8 cellular contexts compared by ENCODE assay signal in genomic region chr6:1315560-1316386, GRCh38. TPM values are rescaled to one million over a fixed set of nuclear protein-coding genes. Genes with fewer than 3 reads are reported as not detected.
DNase-seq lines count a peak whose midpoint lies in the region; ATAC-seq and TF ChIP-seq lines count a peak whose summit lies in the region.
"Had no signal": no experiment of that assay in that cellular context is flagged by ENCODE, and none has a peak within 500 bp of the region (broad histone marks: within the 10 kb centered on the region; RNA-seq: fewer than 3 reads in every experiment).

No MANE protein-coding gene starts in this region.

- H3K4me2 ChIP-seq in hepatocyte = peak overlapping the region; percentile 87
- peak overlapping the region; percentile 91 for H3K4me2 ChIP-seq in smooth muscle cell

- CTCF ChIA-PET in WTC11 (lab: Charles Lee) = interaction anchor here (0.5 to 1.6 kb wide), 13 partner anchors 12 to 941 kb away, joined by 3 to 12 read pairs (median 3); no protein-coding TSS in a partner anchor
- CTCF ChIA-PET in RWPE1 (lab: Yijun Ruan, JAX) = interaction anchor here (1.0 to 2.4 kb wide), 3 partner anchors 9 to 20 kb away, joined by 3 to 7 read pairs (median 3); no protein-coding TSS in a partner anchor

- no peaks in the 10 kb centered on the region for H3K9me2 ChIP-seq in hepatocyte (replicated peaks; ENCODE audit: insufficient read depth)

- peaks cover 32% of the 10 kb centered on the region for H3K27me3 ChIP-seq in hepatocyte
- H3K27me3 ChIP-seq in smooth muscle cell (ENCODE audit: low read depth) = peaks cover 34% of the 10 kb centered on the region
- peaks cover 11% of the 10 kb centered on the region for H3K27me3 ChIP-seq in effector memory CD4-positive, alpha-beta T cell (replicated peaks; ENCODE audit: control insufficient read depth, insufficient read depth, low read length, poor library complexity, severe bottlenecking)

- peaks cover 16% of the 10 kb centered on the region for H3K79me2 ChIP-seq in hepatocyte
- H3K79me2 ChIP-seq in smooth muscle cell (ENCODE audit: low read depth) = peaks cover 8% of the 10 kb centered on the region

- no peak overlapping the region for H3K9ac ChIP-seq in smooth muscle cell (ENCODE audit: low read depth)

- H4K20me1 ChIP-seq in hepatocyte (ENCODE audit: insufficient read depth, poor library complexity, severe bottlenecking) = no peaks in the 10 kb centered on the region
- H4K20me1 ChIP-seq in smooth muscle cell (ENCODE audit: low read depth) = no peaks in the 10 kb centered on the region

- ATAC-seq in WTC11 = no peak

- H3K4me1 Mint-ChIP-seq in WTC11 = peaks cover 30% of the 10 kb centered on the region

- WGBS in hepatocyte (ENCODE audit: low lambda C conversion rate, missing lambda C conversion rate) = 58% methylated on average over 11 of the region's 11 CpGs
- WGBS in smooth muscle cell (ENCODE audit: low lambda C conversion rate) = 60% methylated on average over 11 of the region's 11 CpGs

- DNase-seq in GM20000 (ENCODE audit: low spot score) (peak; percentile 49), WTC11 (ENCODE audit: low spot score) (no peak), hepatocyte (ENCODE audit: low spot score) (no peak), smooth muscle cell (lab: John Stamatoyannopoulos, UW; ENCODE audit: unreplicated experiment) (no peak), RWPE1 (ENCODE audit: low spot score) (no peak), mucosa of gallbladder (ENCODE audit: low spot score) (no peak)
- DNase-seq in effector memory CD4-positive, alpha-beta T cell = no peak
- DNase-seq: NCI-H1048 had no signal

- TF ChIP-seq CTCF in GM20000 (IDR thresholded peaks at IDR 0.05; ENCODE audit: extremely low read depth, missing control alignments) (no peak), WTC11 (IDR thresholded peaks at IDR 0.05) (no peak), hepatocyte (IDR thresholded peaks at IDR 0.05; ENCODE audit: poor library complexity) (no peak), smooth muscle cell (IDR thresholded peaks at IDR 0.05; ENCODE audit: borderline replicate concordance, insufficient read depth, poor library complexity, severe bottlenecking) (no peak), RWPE1 (conservative IDR thresholded peaks at IDR 0.05; ENCODE audit: low read depth) (no peak)

- H3K4me3 ChIP-seq in hepatocyte (peak overlapping the region; percentile 55), smooth muscle cell (peak overlapping the region; percentile 58)
- no peak overlapping the region for H3K4me3 ChIP-seq in effector memory CD4-positive, alpha-beta T cell (ENCODE audit: insufficient read depth, low read depth, low read length, poor library complexity, severe bottlenecking)

- POLR2A ChIA-PET in WTC11 (lab: Charles Lee) = interaction anchor here (0.5 to 1.2 kb wide), 4 partner anchors 17 to 310 kb away, joined by 3 to 4 read pairs (median 4); no protein-coding TSS in a partner anchor
- POLR2A ChIA-PET in RWPE1 (lab: Yijun Ruan, JAX; ENCODE audit: low non-redundant PET) = interaction anchor here (0.6 kb wide), 1 partner anchor 403 kb away, joined by 3 read pairs; no protein-coding TSS in a partner anchor

- H3K36me3 ChIP-seq in hepatocyte (replicated peaks; ENCODE audit: insufficient read depth, low read depth) = no peaks in the 10 kb centered on the region
- no peaks in the 10 kb centered on the region for H3K36me3 ChIP-seq in smooth muscle cell (ENCODE audit: low read depth)
- H3K36me3 ChIP-seq in effector memory CD4-positive, alpha-beta T cell (ENCODE audit: control insufficient read depth, insufficient read depth, low read length) = no peaks in the 10 kb centered on the region

- H3K9me3 ChIP-seq in hepatocyte (ENCODE audit: low read depth) (no peaks in the 10 kb centered on the region), smooth muscle cell (replicated peaks; ENCODE audit: low read depth) (no peaks in the 10 kb centered on the region)
- H3K9me3 ChIP-seq in effector memory CD4-positive, alpha-beta T cell (ENCODE audit: control insufficient read depth, low read length) = no peaks in the 10 kb centered on the region

- peaks cover 2% of the 10 kb centered on the region; the same call in 1 of the 2 replicates for H3K36me3 Mint-ChIP-seq in WTC11

- H3K4me1 ChIP-seq in hepatocyte (ENCODE audit: insufficient read depth) (peaks cover 6% of the 10 kb centered on the region), smooth muscle cell (ENCODE audit: low read depth) (no peaks in the 10 kb centered on the region)
- peaks cover 5% of the 10 kb centered on the region for H3K4me1 ChIP-seq in effector memory CD4-positive, alpha-beta T cell (ENCODE audit: control insufficient read depth, insufficient read depth, low read length, poor library complexity, severe bottlenecking)

- peak overlapping the region; percentile 56 for H3K4me3 Mint-ChIP-seq in WTC11

- no peak overlapping the region for H3K27ac Mint-ChIP-seq in WTC11

- H3K27ac ChIP-seq in hepatocyte = peak overlapping the region; percentile 31
- H3K27ac ChIP-seq in smooth muscle cell (ENCODE audit: low read depth) = no peak overlapping the region
- no peak overlapping the region for H3K27ac ChIP-seq in effector memory CD4-positive, alpha-beta T cell (ENCODE audit: insufficient read depth, low read length, poor library complexity, severe bottlenecking)
- no peak overlapping the region; the same call in 1 of the 2 replicates for H3K27ac ChIP-seq in RWPE1

- H3K9me3 Mint-ChIP-seq in WTC11 = no peaks in the 10 kb centered on the region

- no peaks in the 10 kb centered on the region for H3F3A ChIP-seq in smooth muscle cell (ENCODE audit: low read depth)

- no peak overlapping the region for H2AFZ ChIP-seq in hepatocyte
- H2AFZ ChIP-seq in smooth muscle cell (ENCODE audit: low read depth) = no peak overlapping the region

- peaks cover 68% of the 10 kb centered on the region for H3K27me3 Mint-ChIP-seq in WTC11 (ENCODE audit: low read depth)

TF ChIP-seq in WTC11, 78 proteins besides CTCF, POLR2A, EP300 and RAD21:
- TF ChIP-seq TEAD4 (CRISPR knock-in tag; IDR thresholded peaks at IDR 0.05) (no peak), GABPB1 (CRISPR knock-in tag; IDR thresholded peaks at IDR 0.05) (no peak), USF1 (CRISPR knock-in tag; IDR thresholded peaks at IDR 0.05) (no peak), NR3C1 (CRISPR knock-in tag; conservative IDR thresholded peaks at IDR 0.05; ENCODE audit: low read depth) (no peak), ZNF263 (CRISPR knock-in tag; IDR thresholded peaks at IDR 0.05; ENCODE audit: low read depth) (no peak), USF2 (CRISPR knock-in tag; IDR thresholded peaks at IDR 0.05) (no peak), ZNF219 (CRISPR knock-in tag; IDR thresholded peaks at IDR 0.05; ENCODE audit: borderline replicate concordance) (no peak), ETV6 (CRISPR knock-in tag; IDR thresholded peaks at IDR 0.05) (no peak), NFATC4 (CRISPR knock-in tag; IDR thresholded peaks at IDR 0.05) (no peak), SP1 (CRISPR knock-in tag; conservative IDR thresholded peaks at IDR 0.05) (no peak)

RNA-seq across cellular contexts. Expression of gene FOXQ1, which starts 3.9 kb away (rescaled TPM):
- total RNA-seq in WTC11 (2021) (0.25 to 0.35 TPM (median 0.30 TPM) in 3 replicates), hepatocyte (12.8 and 14.2 TPM in 2 replicates), smooth muscle cell (3.5 and 6.6 TPM in 2 replicates), mucosa of gallbladder (11.5 TPM)
- polyA plus RNA-seq in hepatocyte (15.1 and 25.9 TPM in 2 replicates), smooth muscle cell (10.0 and 10.4 TPM in 2 replicates)
